Comparison of ENCODE assay signal across 1 cellular context in the genomic region with DNA sequence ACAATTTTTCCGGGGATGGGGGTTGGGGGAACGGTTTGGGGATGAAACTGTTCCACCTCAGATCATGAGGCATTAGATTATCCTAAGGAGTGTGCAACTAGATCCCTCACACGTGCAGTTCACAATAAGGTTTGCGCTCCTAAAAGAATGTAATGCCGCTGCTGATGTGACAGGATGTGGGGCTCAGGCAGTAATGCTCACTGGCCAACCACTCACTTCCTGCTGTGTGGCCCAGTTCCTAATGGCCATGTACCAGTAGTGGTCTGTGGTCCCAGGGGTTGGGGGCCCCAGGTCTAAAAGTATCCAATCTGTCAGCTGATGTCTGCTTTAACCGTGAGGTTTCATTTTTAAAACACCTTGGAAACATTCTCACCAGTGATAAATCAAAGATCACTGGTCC.
TF ChIP-seq lines count a peak whose summit lies in the region.

No MANE protein-coding gene starts in this region.

TF ChIP-seq in GM12878, 131 proteins besides CTCF, POLR2A, EP300 and RAD21 (continued from another document):
- TF ChIP-seq, protein P1, sequence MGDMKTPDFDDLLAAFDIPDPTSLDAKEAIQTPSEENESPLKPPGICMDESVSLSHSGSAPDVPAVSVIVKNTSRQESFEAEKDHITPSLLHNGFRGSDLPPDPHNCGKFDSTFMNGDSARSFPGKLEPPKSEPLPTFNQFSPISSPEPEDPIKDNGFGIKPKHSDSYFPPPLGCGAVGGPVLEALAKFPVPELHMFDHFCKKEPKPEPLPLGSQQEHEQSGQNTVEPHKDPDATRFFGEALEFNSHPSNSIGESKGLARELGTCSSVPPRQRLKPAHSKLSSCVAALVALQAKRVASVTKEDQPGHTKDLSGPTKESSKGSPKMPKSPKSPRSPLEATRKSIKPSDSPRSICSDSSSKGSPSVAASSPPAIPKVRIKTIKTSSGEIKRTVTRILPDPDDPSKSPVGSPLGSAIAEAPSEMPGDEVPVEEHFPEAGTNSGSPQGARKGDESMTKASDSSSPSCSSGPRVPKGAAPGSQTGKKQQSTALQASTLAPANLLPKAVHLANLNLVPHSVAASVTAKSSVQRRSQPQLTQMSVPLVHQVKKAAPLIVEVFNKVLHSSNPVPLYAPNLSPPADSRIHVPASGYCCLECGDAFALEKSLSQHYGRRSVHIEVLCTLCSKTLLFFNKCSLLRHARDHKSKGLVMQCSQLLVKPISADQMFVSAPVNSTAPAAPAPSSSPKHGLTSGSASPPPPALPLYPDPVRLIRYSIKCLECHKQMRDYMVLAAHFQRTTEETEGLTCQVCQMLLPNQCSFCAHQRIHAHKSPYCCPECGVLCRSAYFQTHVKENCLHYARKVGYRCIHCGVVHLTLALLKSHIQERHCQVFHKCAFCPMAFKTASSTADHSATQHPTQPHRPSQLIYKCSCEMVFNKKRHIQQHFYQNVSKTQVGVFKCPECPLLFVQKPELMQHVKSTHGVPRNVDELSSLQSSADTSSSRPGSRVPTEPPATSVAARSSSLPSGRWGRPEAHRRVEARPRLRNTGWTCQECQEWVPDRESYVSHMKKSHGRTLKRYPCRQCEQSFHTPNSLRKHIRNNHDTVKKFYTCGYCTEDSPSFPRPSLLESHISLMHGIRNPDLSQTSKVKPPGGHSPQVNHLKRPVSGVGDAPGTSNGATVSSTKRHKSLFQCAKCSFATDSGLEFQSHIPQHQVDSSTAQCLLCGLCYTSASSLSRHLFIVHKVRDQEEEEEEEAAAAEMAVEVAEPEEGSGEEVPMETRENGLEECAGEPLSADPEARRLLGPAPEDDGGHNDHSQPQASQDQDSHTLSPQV (IDR thresholded peaks at IDR 0.05), result no peak
- TF ChIP-seq CBX5 (IDR thresholded peaks at IDR 0.05; ENCODE audit: low read depth), result no peak
- no peak for TF ChIP-seq HDAC6 (IDR thresholded peaks at IDR 0.05; ENCODE audit: unreplicated experiment)
- no peak for TF ChIP-seq POLR2AphosphoS5 (IDR thresholded peaks at IDR 0.05; ENCODE audit: low read length)
- no peak for TF ChIP-seq NFXL1 (IDR thresholded peaks at IDR 0.05; ENCODE audit: borderline replicate concordance)
- no peak for TF ChIP-seq SMARCA5 (IDR thresholded peaks at IDR 0.05)
- TF ChIP-seq ZZZ3 (IDR thresholded peaks at IDR 0.05; ENCODE audit: control insufficient read depth, insufficient read length, low read depth), result no peak
- TF ChIP-seq, protein P2, sequence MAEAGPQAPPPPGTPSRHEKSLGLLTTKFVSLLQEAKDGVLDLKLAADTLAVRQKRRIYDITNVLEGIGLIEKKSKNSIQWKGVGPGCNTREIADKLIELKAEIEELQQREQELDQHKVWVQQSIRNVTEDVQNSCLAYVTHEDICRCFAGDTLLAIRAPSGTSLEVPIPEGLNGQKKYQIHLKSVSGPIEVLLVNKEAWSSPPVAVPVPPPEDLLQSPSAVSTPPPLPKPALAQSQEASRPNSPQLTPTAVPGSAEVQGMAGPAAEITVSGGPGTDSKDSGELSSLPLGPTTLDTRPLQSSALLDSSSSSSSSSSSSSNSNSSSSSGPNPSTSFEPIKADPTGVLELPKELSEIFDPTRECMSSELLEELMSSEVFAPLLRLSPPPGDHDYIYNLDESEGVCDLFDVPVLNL (IDR thresholded peaks at IDR 0.05; ENCODE audit: low read depth, low read length), result no peak
- no peak for TF ChIP-seq CHD1 (IDR thresholded peaks at IDR 0.05; ENCODE audit: low read depth, low read length)
- TF ChIP-seq JUND (IDR thresholded peaks at IDR 0.05; ENCODE audit: low read depth, low read length), result no peak
- TF ChIP-seq NFYA (IDR thresholded peaks at IDR 0.05; ENCODE audit: borderline replicate concordance, low read depth, low read length), result no peak
- no peak for TF ChIP-seq SREBF2 (IDR thresholded peaks at IDR 0.05; ENCODE audit: low read length)
- TF ChIP-seq, protein P3, sequence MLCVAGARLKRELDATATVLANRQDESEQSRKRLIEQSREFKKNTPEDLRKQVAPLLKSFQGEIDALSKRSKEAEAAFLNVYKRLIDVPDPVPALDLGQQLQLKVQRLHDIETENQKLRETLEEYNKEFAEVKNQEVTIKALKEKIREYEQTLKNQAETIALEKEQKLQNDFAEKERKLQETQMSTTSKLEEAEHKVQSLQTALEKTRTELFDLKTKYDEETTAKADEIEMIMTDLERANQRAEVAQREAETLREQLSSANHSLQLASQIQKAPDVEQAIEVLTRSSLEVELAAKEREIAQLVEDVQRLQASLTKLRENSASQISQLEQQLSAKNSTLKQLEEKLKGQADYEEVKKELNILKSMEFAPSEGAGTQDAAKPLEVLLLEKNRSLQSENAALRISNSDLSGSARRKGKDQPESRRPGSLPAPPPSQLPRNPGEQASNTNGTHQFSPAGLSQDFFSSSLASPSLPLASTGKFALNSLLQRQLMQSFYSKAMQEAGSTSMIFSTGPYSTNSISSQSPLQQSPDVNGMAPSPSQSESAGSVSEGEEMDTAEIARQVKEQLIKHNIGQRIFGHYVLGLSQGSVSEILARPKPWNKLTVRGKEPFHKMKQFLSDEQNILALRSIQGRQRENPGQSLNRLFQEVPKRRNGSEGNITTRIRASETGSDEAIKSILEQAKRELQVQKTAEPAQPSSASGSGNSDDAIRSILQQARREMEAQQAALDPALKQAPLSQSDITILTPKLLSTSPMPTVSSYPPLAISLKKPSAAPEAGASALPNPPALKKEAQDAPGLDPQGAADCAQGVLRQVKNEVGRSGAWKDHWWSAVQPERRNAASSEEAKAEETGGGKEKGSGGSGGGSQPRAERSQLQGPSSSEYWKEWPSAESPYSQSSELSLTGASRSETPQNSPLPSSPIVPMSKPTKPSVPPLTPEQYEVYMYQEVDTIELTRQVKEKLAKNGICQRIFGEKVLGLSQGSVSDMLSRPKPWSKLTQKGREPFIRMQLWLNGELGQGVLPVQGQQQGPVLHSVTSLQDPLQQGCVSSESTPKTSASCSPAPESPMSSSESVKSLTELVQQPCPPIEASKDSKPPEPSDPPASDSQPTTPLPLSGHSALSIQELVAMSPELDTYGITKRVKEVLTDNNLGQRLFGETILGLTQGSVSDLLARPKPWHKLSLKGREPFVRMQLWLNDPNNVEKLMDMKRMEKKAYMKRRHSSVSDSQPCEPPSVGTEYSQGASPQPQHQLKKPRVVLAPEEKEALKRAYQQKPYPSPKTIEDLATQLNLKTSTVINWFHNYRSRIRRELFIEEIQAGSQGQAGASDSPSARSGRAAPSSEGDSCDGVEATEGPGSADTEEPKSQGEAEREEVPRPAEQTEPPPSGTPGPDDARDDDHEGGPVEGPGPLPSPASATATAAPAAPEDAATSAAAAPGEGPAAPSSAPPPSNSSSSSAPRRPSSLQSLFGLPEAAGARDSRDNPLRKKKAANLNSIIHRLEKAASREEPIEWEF (IDR thresholded peaks at IDR 0.05; ENCODE audit: insufficient replicate concordance, low read depth, low read length), result no peak
- TF ChIP-seq, protein P4, sequence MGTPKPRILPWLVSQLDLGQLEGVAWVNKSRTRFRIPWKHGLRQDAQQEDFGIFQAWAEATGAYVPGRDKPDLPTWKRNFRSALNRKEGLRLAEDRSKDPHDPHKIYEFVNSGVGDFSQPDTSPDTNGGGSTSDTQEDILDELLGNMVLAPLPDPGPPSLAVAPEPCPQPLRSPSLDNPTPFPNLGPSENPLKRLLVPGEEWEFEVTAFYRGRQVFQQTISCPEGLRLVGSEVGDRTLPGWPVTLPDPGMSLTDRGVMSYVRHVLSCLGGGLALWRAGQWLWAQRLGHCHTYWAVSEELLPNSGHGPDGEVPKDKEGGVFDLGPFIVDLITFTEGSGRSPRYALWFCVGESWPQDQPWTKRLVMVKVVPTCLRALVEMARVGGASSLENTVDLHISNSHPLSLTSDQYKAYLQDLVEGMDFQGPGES (IDR thresholded peaks at IDR 0.05), result no peak
- no peak for TF ChIP-seq CBX3 (IDR thresholded peaks at IDR 0.05; ENCODE audit: borderline replicate concordance, low read depth)
- peak; percentile 54; the same call in 1 of the 2 replicates for TF ChIP-seq MTA2 (IDR thresholded peaks at IDR 0.05; ENCODE audit: low read depth)
- TF ChIP-seq, protein P5, sequence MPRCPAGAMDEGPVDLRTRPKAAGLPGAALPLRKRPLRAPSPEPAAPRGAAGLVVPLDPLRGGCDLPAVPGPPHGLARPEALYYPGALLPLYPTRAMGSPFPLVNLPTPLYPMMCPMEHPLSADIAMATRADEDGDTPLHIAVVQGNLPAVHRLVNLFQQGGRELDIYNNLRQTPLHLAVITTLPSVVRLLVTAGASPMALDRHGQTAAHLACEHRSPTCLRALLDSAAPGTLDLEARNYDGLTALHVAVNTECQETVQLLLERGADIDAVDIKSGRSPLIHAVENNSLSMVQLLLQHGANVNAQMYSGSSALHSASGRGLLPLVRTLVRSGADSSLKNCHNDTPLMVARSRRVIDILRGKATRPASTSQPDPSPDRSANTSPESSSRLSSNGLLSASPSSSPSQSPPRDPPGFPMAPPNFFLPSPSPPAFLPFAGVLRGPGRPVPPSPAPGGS (IDR thresholded peaks at IDR 0.05; ENCODE audit: borderline replicate concordance, insufficient read depth, low read depth, low read length, poor library complexity, severe bottlenecking), result no peak
- no peak for TF ChIP-seq ZNF217 (IDR thresholded peaks at IDR 0.05)
- no peak for TF ChIP-seq ZNF24 (IDR thresholded peaks at IDR 0.05)
- no peak for TF ChIP-seq TAF1 (IDR thresholded peaks at IDR 0.05; ENCODE audit: borderline replicate concordance, low read depth, low read length)
- TF ChIP-seq SP1 (IDR thresholded peaks at IDR 0.05; ENCODE audit: low read depth, low read length), result no peak
- TF ChIP-seq ASH2L (IDR thresholded peaks at IDR 0.05; ENCODE audit: borderline replicate concordance, low read depth), result no peak
- no peak for TF ChIP-seq SIN3A (IDR thresholded peaks at IDR 0.05; ENCODE audit: low read depth, low read length)
- TF ChIP-seq POU2F2 (IDR thresholded peaks at IDR 0.05; ENCODE audit: borderline replicate concordance, low read depth, low read length), result peak; percentile 30; the same call in 1 of the 3 replicates
- TF ChIP-seq HDGF (IDR thresholded peaks at IDR 0.05), result no peak
- TF ChIP-seq MXI1 (IDR thresholded peaks at IDR 0.05; ENCODE audit: low read depth, low read length), result peak; percentile 21; the same call in 1 of the 2 replicates
- no peak for TF ChIP-seq NR2C1 (IDR thresholded peaks at IDR 0.05)
- no peak for TF ChIP-seq PML (IDR thresholded peaks at IDR 0.05; ENCODE audit: low read length)
- TF ChIP-seq, protein P6, sequence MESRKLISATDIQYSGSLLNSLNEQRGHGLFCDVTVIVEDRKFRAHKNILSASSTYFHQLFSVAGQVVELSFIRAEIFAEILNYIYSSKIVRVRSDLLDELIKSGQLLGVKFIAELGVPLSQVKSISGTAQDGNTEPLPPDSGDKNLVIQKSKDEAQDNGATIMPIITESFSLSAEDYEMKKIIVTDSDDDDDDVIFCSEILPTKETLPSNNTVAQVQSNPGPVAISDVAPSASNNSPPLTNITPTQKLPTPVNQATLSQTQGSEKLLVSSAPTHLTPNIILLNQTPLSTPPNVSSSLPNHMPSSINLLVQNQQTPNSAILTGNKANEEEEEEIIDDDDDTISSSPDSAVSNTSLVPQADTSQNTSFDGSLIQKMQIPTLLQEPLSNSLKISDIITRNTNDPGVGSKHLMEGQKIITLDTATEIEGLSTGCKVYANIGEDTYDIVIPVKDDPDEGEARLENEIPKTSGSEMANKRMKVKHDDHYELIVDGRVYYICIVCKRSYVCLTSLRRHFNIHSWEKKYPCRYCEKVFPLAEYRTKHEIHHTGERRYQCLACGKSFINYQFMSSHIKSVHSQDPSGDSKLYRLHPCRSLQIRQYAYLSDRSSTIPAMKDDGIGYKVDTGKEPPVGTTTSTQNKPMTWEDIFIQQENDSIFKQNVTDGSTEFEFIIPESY (IDR thresholded peaks at IDR 0.05), result no peak
- TF ChIP-seq, protein P7, sequence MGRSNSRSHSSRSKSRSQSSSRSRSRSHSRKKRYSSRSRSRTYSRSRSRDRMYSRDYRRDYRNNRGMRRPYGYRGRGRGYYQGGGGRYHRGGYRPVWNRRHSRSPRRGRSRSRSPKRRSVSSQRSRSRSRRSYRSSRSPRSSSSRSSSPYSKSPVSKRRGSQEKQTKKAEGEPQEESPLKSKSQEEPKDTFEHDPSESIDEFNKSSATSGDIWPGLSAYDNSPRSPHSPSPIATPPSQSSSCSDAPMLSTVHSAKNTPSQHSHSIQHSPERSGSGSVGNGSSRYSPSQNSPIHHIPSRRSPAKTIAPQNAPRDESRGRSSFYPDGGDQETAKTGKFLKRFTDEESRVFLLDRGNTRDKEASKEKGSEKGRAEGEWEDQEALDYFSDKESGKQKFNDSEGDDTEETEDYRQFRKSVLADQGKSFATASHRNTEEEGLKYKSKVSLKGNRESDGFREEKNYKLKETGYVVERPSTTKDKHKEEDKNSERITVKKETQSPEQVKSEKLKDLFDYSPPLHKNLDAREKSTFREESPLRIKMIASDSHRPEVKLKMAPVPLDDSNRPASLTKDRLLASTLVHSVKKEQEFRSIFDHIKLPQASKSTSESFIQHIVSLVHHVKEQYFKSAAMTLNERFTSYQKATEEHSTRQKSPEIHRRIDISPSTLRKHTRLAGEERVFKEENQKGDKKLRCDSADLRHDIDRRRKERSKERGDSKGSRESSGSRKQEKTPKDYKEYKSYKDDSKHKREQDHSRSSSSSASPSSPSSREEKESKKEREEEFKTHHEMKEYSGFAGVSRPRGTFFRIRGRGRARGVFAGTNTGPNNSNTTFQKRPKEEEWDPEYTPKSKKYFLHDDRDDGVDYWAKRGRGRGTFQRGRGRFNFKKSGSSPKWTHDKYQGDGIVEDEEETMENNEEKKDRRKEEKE (IDR thresholded peaks at IDR 0.05), result no peak
- no peak for TF ChIP-seq SMAD5 (IDR thresholded peaks at IDR 0.05; ENCODE audit: low read depth)
- TF ChIP-seq, protein P8, sequence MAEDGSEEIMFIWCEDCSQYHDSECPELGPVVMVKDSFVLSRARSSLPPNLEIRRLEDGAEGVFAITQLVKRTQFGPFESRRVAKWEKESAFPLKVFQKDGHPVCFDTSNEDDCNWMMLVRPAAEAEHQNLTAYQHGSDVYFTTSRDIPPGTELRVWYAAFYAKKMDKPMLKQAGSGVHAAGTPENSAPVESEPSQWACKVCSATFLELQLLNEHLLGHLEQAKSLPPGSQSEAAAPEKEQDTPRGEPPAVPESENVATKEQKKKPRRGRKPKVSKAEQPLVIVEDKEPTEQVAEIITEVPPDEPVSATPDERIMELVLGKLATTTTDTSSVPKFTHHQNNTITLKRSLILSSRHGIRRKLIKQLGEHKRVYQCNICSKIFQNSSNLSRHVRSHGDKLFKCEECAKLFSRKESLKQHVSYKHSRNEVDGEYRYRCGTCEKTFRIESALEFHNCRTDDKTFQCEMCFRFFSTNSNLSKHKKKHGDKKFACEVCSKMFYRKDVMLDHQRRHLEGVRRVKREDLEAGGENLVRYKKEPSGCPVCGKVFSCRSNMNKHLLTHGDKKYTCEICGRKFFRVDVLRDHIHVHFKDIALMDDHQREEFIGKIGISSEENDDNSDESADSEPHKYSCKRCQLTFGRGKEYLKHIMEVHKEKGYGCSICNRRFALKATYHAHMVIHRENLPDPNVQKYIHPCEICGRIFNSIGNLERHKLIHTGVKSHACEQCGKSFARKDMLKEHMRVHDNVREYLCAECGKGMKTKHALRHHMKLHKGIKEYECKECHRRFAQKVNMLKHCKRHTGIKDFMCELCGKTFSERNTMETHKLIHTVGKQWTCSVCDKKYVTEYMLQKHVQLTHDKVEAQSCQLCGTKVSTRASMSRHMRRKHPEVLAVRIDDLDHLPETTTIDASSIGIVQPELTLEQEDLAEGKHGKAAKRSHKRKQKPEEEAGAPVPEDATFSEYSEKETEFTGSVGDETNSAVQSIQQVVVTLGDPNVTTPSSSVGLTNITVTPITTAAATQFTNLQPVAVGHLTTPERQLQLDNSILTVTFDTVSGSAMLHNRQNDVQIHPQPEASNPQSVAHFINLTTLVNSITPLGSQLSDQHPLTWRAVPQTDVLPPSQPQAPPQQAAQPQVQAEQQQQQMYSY (CRISPR knock-in tag; IDR thresholded peaks at IDR 0.05), result no peak
